ENCODE assay signal across 12 cellular contexts in genomic region chr2:11388262-11389047, GRCh38. TPM values are rescaled to one million over a fixed set of nuclear protein-coding genes. Genes with fewer than 3 reads are reported as not detected.
DNase-seq lines count a peak whose midpoint lies in the region; ATAC-seq, FAIRE-seq and TF ChIP-seq lines count a peak whose summit lies in the region.
"Had no signal": no experiment of that assay in that cellular context is flagged by ENCODE, and none has a peak within 500 bp of the region (broad histone marks: within the 10 kb centered on the region; RNA-seq: fewer than 3 reads in every experiment).

No MANE protein-coding gene starts in this region.

- H3K9me2 ChIP-seq in hepatocyte (replicated peaks; ENCODE audit: insufficient read depth): no peaks in the 10 kb centered on the region

- peak; percentile 5 to 22 (median 12) for ATAC-seq in pancreas
- ATAC-seq in stimulated activated effector memory CD8-positive, alpha-beta T cell treated with anti-CD3 and anti-CD28 coated beads, Interleukin-12 subunit alpha, Interleukin-12 subunit beta, amount 100 ng/mL, for 72 hours: no peak

- H3K27ac ChIP-seq in hepatocyte (peak overlapping the region; percentile 71), pancreas (peak overlapping the region; percentile 3 to 47 (median 32))

- H3K9me3 ChIP-seq in hepatocyte (ENCODE audit: low read depth): no peaks in the 10 kb centered on the region
- H3K9me3 ChIP-seq in pancreas: no peaks in the 10 kb centered on the region

- H3K4me1 ChIP-seq in hepatocyte (ENCODE audit: insufficient read depth) (peaks cover 52% of the 10 kb centered on the region), pancreas (peaks cover 10 to 13% (median 10%) of the 10 kb centered on the region in 3 donors)

- no peak overlapping the region for H3K27ac Mint-ChIP-seq in stimulated activated effector memory CD8-positive, alpha-beta T cell treated with anti-CD3 and anti-CD28 coated beads, Interleukin-12 subunit alpha, Interleukin-12 subunit beta, amount 100 ng/mL, for 72 hours
- H3K27ac Mint-ChIP-seq: activated CD4-positive, alpha-beta T cell treated with anti-CD3 and anti-CD28 coated beads, Interleukin-2, amount 10 ng/mL, durations not matched to agents 7 days and 5 days; B cell; HFFc6 had no signal

- intact Hi-C loops in pancreas (cut with DNase I): no loop called here

- H3K4me3 Mint-ChIP-seq in stimulated activated effector memory CD8-positive, alpha-beta T cell treated with anti-CD3 and anti-CD28 coated beads, Interleukin-12 subunit alpha, Interleukin-12 subunit beta, amount 100 ng/mL, for 72 hours: no peak overlapping the region
- H3K4me3 Mint-ChIP-seq: activated CD4-positive, alpha-beta T cell treated with anti-CD3 and anti-CD28 coated beads, Interleukin-2, amount 10 ng/mL, durations not matched to agents 7 days and 5 days; B cell; HFFc6 had no signal

- no peaks in the 10 kb centered on the region for H3K79me2 ChIP-seq in hepatocyte

- 60% methylated on average over 8 of the region's 8 CpGs for WGBS in hepatocyte (ENCODE audit: low lambda C conversion rate, missing lambda C conversion rate)
- WGBS in pancreas, 2 donors: 52 to 57% methylated on average over 8 of the region's 8 CpGs

- H3K27me3 ChIP-seq in hepatocyte (no peaks in the 10 kb centered on the region), pancreas (no peaks in the 10 kb centered on the region)

- H3K9me3 Mint-ChIP-seq in stimulated activated effector memory CD8-positive, alpha-beta T cell treated with anti-CD3 and anti-CD28 coated beads, Interleukin-12 subunit alpha, Interleukin-12 subunit beta, amount 100 ng/mL, for 72 hours: no peaks in the 10 kb centered on the region
- H3K9me3 Mint-ChIP-seq: activated CD4-positive, alpha-beta T cell treated with anti-CD3 and anti-CD28 coated beads, Interleukin-2, amount 10 ng/mL, durations not matched to agents 7 days and 5 days; HFFc6 had no signal

- no peak overlapping the region for H3K4me3 ChIP-seq in GM12865 (ENCODE audit: low read depth, low read length)
- no peak overlapping the region for H3K4me3 ChIP-seq in hepatocyte
- peak overlapping the region in 1 of 4 donors; percentile 2 for H3K4me3 ChIP-seq in pancreas
- H3K4me3 ChIP-seq: lung had no signal

- DNase-seq in GM12865 (ENCODE audit: low read depth) (peak; percentile 24), MV-4-11 (lab: John Stamatoyannopoulos, UW) (peak; percentile 31), hepatocyte (ENCODE audit: low spot score) (no peak), pancreas (no peak), kidney tubule cell (ENCODE audit: low spot score) (no peak), cerebellar nuclear complex (lab: John Stamatoyannopoulos, UW) (no peak)
- no peak for DNase-seq in stimulated activated effector memory CD8-positive, alpha-beta T cell treated with anti-CD3 and anti-CD28 coated beads, Interleukin-12 subunit alpha, Interleukin-12 subunit beta, amount 100 ng/mL, for 72 hours (ENCODE audit: low spot score in 2 of 2)
- no peak for DNase-seq in stimulated activated CD4-positive, alpha-beta T cell treated with anti-CD3 and anti-CD28 coated beads, Interleukin-2, amount 100 ng/mL, for 24 hours
- DNase-seq: activated CD4-positive, alpha-beta T cell treated with anti-CD3 and anti-CD28 coated beads, Interleukin-2, amount 10 ng/mL, durations not matched to agents 7 days and 5 days; HFFc6 had no signal

- H2AFZ ChIP-seq in hepatocyte: no peak overlapping the region

- no peak for TF ChIP-seq CTCF in GM12865 (IDR thresholded peaks at IDR 0.05; ENCODE audit: insufficient read depth, low read depth, low read length, missing control alignments)
- no peak for TF ChIP-seq CTCF in hepatocyte (IDR thresholded peaks at IDR 0.05; ENCODE audit: poor library complexity)
- TF ChIP-seq CTCF in pancreas (IDR thresholded peaks at IDR 0.05): no peak

- no peaks in the 10 kb centered on the region for H3K36me3 Mint-ChIP-seq in stimulated activated effector memory CD8-positive, alpha-beta T cell treated with anti-CD3 and anti-CD28 coated beads, Interleukin-12 subunit alpha, Interleukin-12 subunit beta, amount 100 ng/mL, for 72 hours

- H4K20me1 ChIP-seq in hepatocyte (ENCODE audit: insufficient read depth, poor library complexity, severe bottlenecking): no peaks in the 10 kb centered on the region

- H3K4me2 ChIP-seq in hepatocyte: peak overlapping the region; percentile 43

- FAIRE-seq in pancreas (lab: Jason Lieb, UNC): no peak

- H3K4me1 Mint-ChIP-seq in stimulated activated effector memory CD8-positive, alpha-beta T cell treated with anti-CD3 and anti-CD28 coated beads, Interleukin-12 subunit alpha, Interleukin-12 subunit beta, amount 100 ng/mL, for 72 hours: no peaks in the 10 kb centered on the region
- H3K4me1 Mint-ChIP-seq: activated CD4-positive, alpha-beta T cell treated with anti-CD3 and anti-CD28 coated beads, Interleukin-2, amount 10 ng/mL, durations not matched to agents 7 days and 5 days; B cell had no signal

- H3K36me3 ChIP-seq in hepatocyte (replicated peaks; ENCODE audit: insufficient read depth, low read depth) (no peaks in the 10 kb centered on the region), pancreas (no peaks in the 10 kb centered on the region)

RNA-seq across cellular contexts. Expression of gene ROCK2, which starts 44.0 kb away (rescaled TPM):
- total RNA-seq in hepatocyte (52.8 and 59.6 TPM in 2 replicates), pancreas (10 to 100 TPM; 11.0 to 21.5 (median 14.0) TPM)
- polyA plus RNA-seq in hepatocyte (30.7 and 34.5 TPM in 2 replicates), pancreas (1 to 10 TPM; 3.5 to 6.3 TPM)

Comparison
In these comparisons a context has a peak if more than half of its experiments do, and no peak if none do; other contexts are left out.
1. DNase-seq: peak in GM12865 (single experiment) and MV-4-11 (single experiment); none in hepatocyte (single experiment), pancreas (0 of 6), kidney tubule cell (single experiment), stimulated activated effector memory CD8-positive, alpha-beta T cell treated with anti-CD3 and anti-CD28 coated beads, Interleukin-12 subunit alpha, Interleukin-12 subunit beta, amount 100 ng/mL, for 72 hours (0 of 2), cerebellar nuclear complex (0 of 2) and stimulated activated CD4-positive, alpha-beta T cell treated with anti-CD3 and anti-CD28 coated beads, Interleukin-2, amount 100 ng/mL, for 24 hours (0 of 2).